In the genomic region with DNA sequence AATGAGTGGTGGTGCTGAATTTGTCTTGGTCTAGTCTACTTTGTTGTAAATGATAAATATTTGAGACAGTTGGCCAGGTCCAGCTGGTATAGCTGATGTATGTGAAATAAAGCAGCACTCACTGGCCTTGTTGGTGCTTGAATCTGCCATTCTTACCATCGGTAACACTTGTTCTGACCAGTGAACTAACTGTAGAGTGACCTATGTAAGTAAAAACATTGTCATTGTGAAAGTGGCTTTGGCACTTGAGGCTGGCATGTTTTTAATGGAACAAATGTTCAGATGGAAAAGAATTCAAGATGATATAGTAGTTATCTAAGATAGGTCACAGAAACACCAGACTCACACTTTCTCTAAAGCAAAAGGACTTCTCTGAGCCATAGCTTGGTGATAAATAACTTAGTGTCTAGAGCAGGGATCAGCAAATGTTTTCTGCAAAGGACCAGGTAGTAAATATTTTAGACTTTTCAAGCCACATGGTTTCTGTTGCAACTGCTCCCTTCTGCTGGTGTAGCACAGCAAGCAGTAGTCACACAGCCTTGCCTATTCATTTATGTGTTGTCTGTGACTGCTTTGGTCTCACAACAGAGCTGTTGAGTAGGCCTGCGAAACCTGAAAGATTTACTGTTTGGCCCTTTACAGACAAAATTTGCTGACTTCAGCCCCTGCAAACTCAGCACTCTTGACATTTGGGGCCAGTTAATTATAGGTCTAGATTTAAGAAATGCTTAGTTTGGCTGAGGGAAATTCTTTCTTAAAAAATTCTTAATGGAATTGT, we compare ENCODE assay signal across 7 cellular contexts.
DNase-seq lines count a peak whose midpoint lies in the region; ATAC-seq and TF ChIP-seq lines count a peak whose summit lies in the region.
"Not testable (repeated sequence)": the region's sequence is repeated elsewhere in the genome, so short reads cannot be mapped to it uniquely, and the experiment has no call there.

No MANE protein-coding gene starts in this region.

- H3K9me2 ChIP-seq in MM.1S (replicated peaks; ENCODE audit: insufficient read depth, low read length): not testable (repeated sequence)

- H3F3A ChIP-seq in MM.1S (ENCODE audit: insufficient read depth, low read length): peaks cover 21% of the 10 kb centered on the region

- H3K36me3 ChIP-seq in MM.1S (replicated peaks; ENCODE audit: insufficient read depth, low read length): not testable (repeated sequence)

- H3K27me3 Mint-ChIP-seq in nephron (ENCODE audit: low read depth): not testable (repeated sequence)

- H3K4me3 ChIP-seq in MM.1S (ENCODE audit: low read length): not testable (repeated sequence)

- not testable (repeated sequence) for H3K9ac ChIP-seq in MM.1S (ENCODE audit: low read length)

- H3K4me1 Mint-ChIP-seq in nephron: peaks cover 26% of the 10 kb centered on the region

- not testable (repeated sequence) for H3K4me3 Mint-ChIP-seq in nephron

- H3K9me3 ChIP-seq in MM.1S (replicated peaks; ENCODE audit: insufficient read depth, low read length): not testable (repeated sequence)

- peak overlapping the region; percentile 38; the same call in 1 of the 2 replicates for H3K4me2 ChIP-seq in MM.1S (ENCODE audit: low read depth, low read length)

- peak overlapping the region; percentile 64 to 89 (median 79) for H3K27ac Mint-ChIP-seq in nephron

- peak overlapping the region; percentile 61; the same call in 1 of the 2 replicates for H3K27ac ChIP-seq in MM.1S (ENCODE audit: low read length)
- peak overlapping the region; percentile 62 for H3K27ac ChIP-seq in angular gyrus (ENCODE audit: low read depth, low read length)
- peak overlapping the region; percentile 54 for H3K27ac ChIP-seq in temporal lobe (ENCODE audit: low read depth, low read length)

- not testable (repeated sequence) for H3K27me3 ChIP-seq in MM.1S (replicated peaks; ENCODE audit: insufficient read depth, low read length)

- intact Hi-C loops in Right ventricle myocardium inferior (cut with DNase I); left ventricle myocardium superior (cut with micrococcal nuclease): not testable (repeated sequence)

- H3K79me2 ChIP-seq in MM.1S (ENCODE audit: low read length): not testable (repeated sequence)

- ATAC-seq in Right ventricle myocardium inferior (peak; percentile 46), left ventricle myocardium superior (peak; percentile 70)

- TF ChIP-seq CTCF in MM.1S (IDR thresholded peaks at IDR 0.05; ENCODE audit: low read length); nephron (IDR thresholded peaks at IDR 0.05; ENCODE audit: unreplicated experiment in 3 of 3): not testable (repeated sequence)

- not testable (repeated sequence) for H2AFZ ChIP-seq in MM.1S (ENCODE audit: low read length)

- H3K4me1 ChIP-seq in MM.1S (ENCODE audit: low read length): peaks cover 47% of the 10 kb centered on the region

- not testable (repeated sequence) for H3K36me3 Mint-ChIP-seq in nephron (ENCODE audit: low read depth)

- DNase-seq in MM.1S: peak; percentile 92
- not testable (repeated sequence) for DNase-seq in Right ventricle myocardium inferior (ENCODE audit: missing footprints); left ventricle myocardium superior
- peak; percentile 39 for DNase-seq in putamen (ENCODE audit: low spot score)

- not testable (repeated sequence) for H4K20me1 ChIP-seq in MM.1S (ENCODE audit: insufficient read depth, low read length)

- not testable (repeated sequence) for H3K9me3 Mint-ChIP-seq in nephron
